26 cellular contexts compared by ENCODE assay signal in the genomic region with DNA sequence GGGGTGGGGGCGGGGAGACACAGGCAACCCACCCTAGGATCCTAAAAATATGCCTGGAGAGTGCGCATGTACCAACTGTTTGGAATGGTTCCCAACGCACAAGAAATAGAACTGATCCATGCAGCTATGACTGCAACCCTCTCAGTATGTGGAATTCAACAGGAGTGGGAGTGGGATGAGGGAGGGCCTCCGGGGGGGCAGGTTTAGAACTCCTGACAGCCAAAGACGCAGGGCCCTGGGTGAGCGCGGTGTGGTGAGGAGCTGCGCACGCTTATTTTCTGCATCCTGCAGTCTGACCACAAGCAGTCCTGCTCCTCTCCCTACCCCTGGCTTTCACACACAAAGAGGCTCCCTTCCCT. TPM values are rescaled to one million over a fixed set of nuclear protein-coding genes. Genes with fewer than 3 reads are reported as not detected.
DNase-seq lines count a peak whose midpoint lies in the region; ATAC-seq lines count a peak whose summit lies in the region.
"Had no signal": no experiment of that assay in that cellular context is flagged by ENCODE, and none has a peak within 500 bp of the region (broad histone marks: within the 10 kb centered on the region; RNA-seq: fewer than 3 reads in every experiment).

No MANE protein-coding gene starts in this region.

- peaks cover 6% of the 10 kb centered on the region for H3K9me3 Mint-ChIP-seq in activated naive CD4-positive, alpha-beta T cell treated with anti-CD3 and anti-CD28 coated beads for 36 hours
- no peaks in the 10 kb centered on the region for H3K9me3 Mint-ChIP-seq in activated naive CD4-positive, alpha-beta T cell treated with anti-CD3 and anti-CD28 coated beads, Interleukin-2, amount 10 ng/mL, durations not matched to agents 7 days and 5 days
- no peaks in the 10 kb centered on the region for H3K9me3 Mint-ChIP-seq in activated T-helper 2 cell treated with anti-CD3 and anti-CD28 coated beads, Interferon-gamma antibody, Interleukin-2, Interleukin-4, amounts not matched to agents 10 μg/mL and 5 μg/mL and 100 μg/mL, durations not matched to agents 14 hours and 24 hours and 36 hours
- no peaks in the 10 kb centered on the region for H3K9me3 Mint-ChIP-seq in memory B cell
- H3K9me3 Mint-ChIP-seq: activated T-helper 17 cell treated with anti-CD3 and anti-CD28 coated beads, Interleukin-2, amount 50 U/mL, for 72 hours; CD4-positive, alpha-beta T cell had no signal

- WGBS in aorta, 2 donors = 41 to 43% methylated on average over 9 of the region's 9 CpGs

- no peaks in the 10 kb centered on the region for H3K27me3 Mint-ChIP-seq in activated naive CD4-positive, alpha-beta T cell treated with anti-CD3 and anti-CD28 coated beads for 36 hours (ENCODE audit: low read depth)
- H3K27me3 Mint-ChIP-seq in activated naive CD4-positive, alpha-beta T cell treated with anti-CD3 and anti-CD28 coated beads, Interleukin-2, amount 10 ng/mL, durations not matched to agents 7 days and 5 days = peaks cover 4% of the 10 kb centered on the region
- H3K27me3 Mint-ChIP-seq in activated T-helper 2 cell treated with anti-CD3 and anti-CD28 coated beads, Interferon-gamma antibody, Interleukin-2, Interleukin-4, amounts not matched to agents 10 μg/mL and 5 μg/mL and 100 μg/mL, durations not matched to agents 14 hours and 24 hours and 36 hours (ENCODE audit: low read depth) = no peaks in the 10 kb centered on the region
- no peaks in the 10 kb centered on the region for H3K27me3 Mint-ChIP-seq in memory B cell
- H3K27me3 Mint-ChIP-seq: activated naive CD8-positive, alpha-beta T cell; activated T-helper 17 cell treated with anti-CD3 and anti-CD28 coated beads, Interleukin-2, amount 50 U/mL, for 72 hours; CD4-positive, alpha-beta T cell had no signal

- CTCF ChIA-PET in activated naive CD4-positive, alpha-beta T cell treated with anti-CD3 and anti-CD28 coated beads for 36 hours (lab: Charles Lee) = no interaction called here
- CTCF ChIA-PET in activated naive CD4-positive, alpha-beta T cell treated with anti-CD3 and anti-CD28 coated beads, Interleukin-2, amount 10 ng/mL, durations not matched to agents 7 days and 5 days (lab: Charles Lee) = interaction anchor here (1.1 kb wide), 1 partner anchor 26 kb away, joined by 3 read pairs; no protein-coding TSS in a partner anchor

- H3K27ac ChIP-seq in skeletal muscle tissue (ENCODE audit: low read depth, low read length) (peak overlapping the region; percentile 56), aorta (ENCODE audit: low read depth in 1 of 2, low read length in 2 of 2) (no peak overlapping the region)
- H3K27ac ChIP-seq: prostate gland, stomach, tibial artery had no signal

- DNase-seq in activated naive CD4-positive, alpha-beta T cell treated with anti-CD3 and anti-CD28 coated beads for 36 hours = no peak
- DNase-seq in activated naive CD4-positive, alpha-beta T cell treated with anti-CD3 and anti-CD28 coated beads, Interleukin-2, amount 10 ng/mL, durations not matched to agents 7 days and 5 days = no peak
- no peak for DNase-seq in activated T-helper 2 cell treated with anti-CD3 and anti-CD28 coated beads, Interferon-gamma antibody, Interleukin-2, Interleukin-4, amounts not matched to agents 10 μg/mL and 5 μg/mL and 100 μg/mL, durations not matched to agents 14 hours and 24 hours and 36 hours (ENCODE audit: low spot score)
- no peak for DNase-seq in memory B cell (ENCODE audit: low spot score in 2 of 2)
- no peak for DNase-seq in effector CD8-positive, alpha-beta T cell (lab: John Stamatoyannopoulos, UW)
- DNase-seq in aorta = no peak
- DNase-seq: 8988T; activated CD4-positive, CD25-positive, alpha-beta regulatory T cell; CD4-positive, alpha-beta T cell; DMS 273 treated with DMSO at 0.1 percent for 48 hours; EL; kidney; NCI-H1092 treated with DMSO at 0.1 percent for 48 hours; NCI-H187 treated with DMSO at 0.1 percent for 48 hours; NCI-H526; stimulated activated CD8-positive, alpha-beta memory T cell treated with anti-CD3 and anti-CD28 coated beads, Interleukin-4, amount 100 ng/mL, for 48 hours; stomach had no signal

- H3K9me3 ChIP-seq in skeletal muscle tissue (ENCODE audit: control insufficient read depth in 3 of 3, low read length in 3 of 3) (no peaks in the 10 kb centered on the region), aorta (ENCODE audit: control insufficient read depth, low read length) (peaks cover 3% of the 10 kb centered on the region)
- H3K9me3 ChIP-seq: prostate gland had no signal

- intact Hi-C loops in activated naive CD4-positive, alpha-beta T cell treated with anti-CD3 and anti-CD28 coated beads for 36 hours (cut with micrococcal nuclease) = loop anchor here (2.0 kb wide), 1 partner anchor 26 kb away; the partner anchor contains the start of gene HASPIN
- intact Hi-C loops in activated T-helper 2 cell treated with anti-CD3 and anti-CD28 coated beads, Interferon-gamma antibody, Interleukin-2, Interleukin-4, amounts not matched to agents 10 μg/mL and 5 μg/mL and 100 μg/mL, durations not matched to agents 14 hours and 24 hours and 36 hours (cut with micrococcal nuclease) = no loop called here
- intact Hi-C loops in aorta (cut with DNase I) = no loop called here

- H3K4me1 Mint-ChIP-seq in activated naive CD4-positive, alpha-beta T cell treated with anti-CD3 and anti-CD28 coated beads for 36 hours (ENCODE audit: low read depth) = peaks cover 20% of the 10 kb centered on the region
- H3K4me1 Mint-ChIP-seq in activated naive CD4-positive, alpha-beta T cell treated with anti-CD3 and anti-CD28 coated beads, Interleukin-2, amount 10 ng/mL, durations not matched to agents 7 days and 5 days = peaks cover 33% of the 10 kb centered on the region
- peaks cover 18% of the 10 kb centered on the region for H3K4me1 Mint-ChIP-seq in activated T-helper 2 cell treated with anti-CD3 and anti-CD28 coated beads, Interferon-gamma antibody, Interleukin-2, Interleukin-4, amounts not matched to agents 10 μg/mL and 5 μg/mL and 100 μg/mL, durations not matched to agents 14 hours and 24 hours and 36 hours (ENCODE audit: low read depth)
- H3K4me1 Mint-ChIP-seq in memory B cell = peaks cover 17% of the 10 kb centered on the region

- H3K4me3 ChIP-seq in skeletal muscle tissue (ENCODE audit: low read length in 3 of 3) (peak overlapping the region in 1 of 3 donors; percentile 20), aorta (ENCODE audit: low read length in 2 of 2) (no peak overlapping the region)
- H3K4me3 ChIP-seq: lung, prostate gland had no signal

- H3K27me3 ChIP-seq in skeletal muscle tissue (ENCODE audit: control insufficient read depth in 3 of 3, insufficient read depth in 3 of 3, low read length in 3 of 3) = peaks cover 0 to 9% (median 5%) of the 10 kb centered on the region in 3 donors
- no peaks in the 10 kb centered on the region for H3K27me3 ChIP-seq in aorta (ENCODE audit: control insufficient read depth in 1 of 2, insufficient read depth in 2 of 2, low read length in 1 of 2)

- H3K36me3 Mint-ChIP-seq in activated naive CD4-positive, alpha-beta T cell treated with anti-CD3 and anti-CD28 coated beads for 36 hours (ENCODE audit: low read depth) = peaks cover 1% of the 10 kb centered on the region
- peaks cover 7% of the 10 kb centered on the region for H3K36me3 Mint-ChIP-seq in activated naive CD4-positive, alpha-beta T cell treated with anti-CD3 and anti-CD28 coated beads, Interleukin-2, amount 10 ng/mL, durations not matched to agents 7 days and 5 days
- peaks cover 32% of the 10 kb centered on the region for H3K36me3 Mint-ChIP-seq in activated T-helper 2 cell treated with anti-CD3 and anti-CD28 coated beads, Interferon-gamma antibody, Interleukin-2, Interleukin-4, amounts not matched to agents 10 μg/mL and 5 μg/mL and 100 μg/mL, durations not matched to agents 14 hours and 24 hours and 36 hours (ENCODE audit: low read depth)
- peaks cover 14% of the 10 kb centered on the region for H3K36me3 Mint-ChIP-seq in memory B cell
- H3K36me3 Mint-ChIP-seq: activated naive CD8-positive, alpha-beta T cell had no signal

- H3K9ac ChIP-seq in skeletal muscle tissue (ENCODE audit: low read depth in 1 of 3, low read length in 3 of 3) = peak overlapping the region in 2 of 3 donors; percentile 3 to 14

- H3K4me3 Mint-ChIP-seq in activated naive CD4-positive, alpha-beta T cell treated with anti-CD3 and anti-CD28 coated beads for 36 hours = peak overlapping the region; percentile 4
- H3K4me3 Mint-ChIP-seq in activated naive CD4-positive, alpha-beta T cell treated with anti-CD3 and anti-CD28 coated beads, Interleukin-2, amount 10 ng/mL, durations not matched to agents 7 days and 5 days = no peak overlapping the region
- peak overlapping the region; percentile 13 for H3K4me3 Mint-ChIP-seq in activated T-helper 2 cell treated with anti-CD3 and anti-CD28 coated beads, Interferon-gamma antibody, Interleukin-2, Interleukin-4, amounts not matched to agents 10 μg/mL and 5 μg/mL and 100 μg/mL, durations not matched to agents 14 hours and 24 hours and 36 hours (ENCODE audit: low read depth)
- peak overlapping the region; percentile 32 for H3K4me3 Mint-ChIP-seq in memory B cell

- ATAC-seq in memory B cell (ENCODE audit: low read depth) = no peak
- ATAC-seq in aorta (ENCODE audit: low FRiP score) = no peak
- ATAC-seq in HG03135 (IDR thresholded peaks at IDR 0.05; ENCODE audit: unreplicated experiment) = no peak
- ATAC-seq: activated T-helper 17 cell treated with anti-CD3 and anti-CD28 coated beads, Interleukin-2, amount 50 U/mL, for 72 hours; GM23338; Panc1 had no signal

- H3K27ac Mint-ChIP-seq in activated naive CD4-positive, alpha-beta T cell treated with anti-CD3 and anti-CD28 coated beads for 36 hours = no peak overlapping the region
- no peak overlapping the region for H3K27ac Mint-ChIP-seq in activated naive CD4-positive, alpha-beta T cell treated with anti-CD3 and anti-CD28 coated beads, Interleukin-2, amount 10 ng/mL, durations not matched to agents 7 days and 5 days
- H3K27ac Mint-ChIP-seq in activated T-helper 2 cell treated with anti-CD3 and anti-CD28 coated beads, Interferon-gamma antibody, Interleukin-2, Interleukin-4, amounts not matched to agents 10 μg/mL and 5 μg/mL and 100 μg/mL, durations not matched to agents 14 hours and 24 hours and 36 hours = no peak overlapping the region
- H3K27ac Mint-ChIP-seq in memory B cell = no peak overlapping the region
- H3K27ac Mint-ChIP-seq: activated naive CD8-positive, alpha-beta T cell; activated T-helper 17 cell treated with anti-CD3 and anti-CD28 coated beads, Interleukin-2, amount 50 U/mL, for 72 hours; GM23338 had no signal

- H3K4me1 ChIP-seq in skeletal muscle tissue (ENCODE audit: control insufficient read depth in 3 of 3, insufficient read depth in 3 of 3, low read length in 3 of 3) = peaks cover 5 to 26% (median 14%) of the 10 kb centered on the region in 3 donors
- no peaks in the 10 kb centered on the region for H3K4me1 ChIP-seq in aorta (ENCODE audit: control insufficient read depth in 1 of 2, insufficient read depth in 2 of 2, low read length in 2 of 2)
- H3K4me1 ChIP-seq: prostate gland had no signal

- peaks cover 0 to 4% (median 3%) of the 10 kb centered on the region in 3 donors for H3K36me3 ChIP-seq in skeletal muscle tissue (ENCODE audit: control insufficient read depth in 3 of 3, insufficient read depth in 3 of 3, low read length in 3 of 3)
- no peaks in the 10 kb centered on the region for H3K36me3 ChIP-seq in aorta (ENCODE audit: control insufficient read depth in 1 of 2, insufficient read depth in 2 of 2, low read length in 1 of 2)
- H3K36me3 ChIP-seq: prostate gland, stomach, tibial artery had no signal

RNA-seq across cellular contexts. Expression of gene P2RX5, which starts 1.2 kb away (rescaled TPM):
- total RNA-seq in activated naive CD4-positive, alpha-beta T cell treated with anti-CD3 and anti-CD28 coated beads for 36 hours = 10 to 100 TPM; 45.2 to 47.4 TPM
- 111 and 118 TPM in 2 replicates for total RNA-seq in activated T-helper 2 cell treated with anti-CD3 and anti-CD28 coated beads, Interferon-gamma antibody, Interleukin-2, Interleukin-4, amounts not matched to agents 10 μg/mL and 5 μg/mL and 100 μg/mL, durations not matched to agents 14 hours and 24 hours and 36 hours
- total RNA-seq in skeletal muscle tissue = 13.0 TPM
- 1 to 10 TPM; 1.0 to 1.3 TPM for total RNA-seq in aorta
- 1 to 10 TPM in 1 of 2 donors, under 1 TPM in 1; 0.61 to 4.9 TPM for polyA plus RNA-seq in aorta

RNA-seq across cellular contexts. Expression of gene HASPIN, which starts 26.6 kb away (rescaled TPM):
- total RNA-seq in activated naive CD4-positive, alpha-beta T cell treated with anti-CD3 and anti-CD28 coated beads for 36 hours = 10 to 100 TPM; 20.5 to 21.8 TPM
- total RNA-seq in activated T-helper 2 cell treated with anti-CD3 and anti-CD28 coated beads, Interferon-gamma antibody, Interleukin-2, Interleukin-4, amounts not matched to agents 10 μg/mL and 5 μg/mL and 100 μg/mL, durations not matched to agents 14 hours and 24 hours and 36 hours = 23.0 and 23.4 TPM in 2 replicates
- 2.6 TPM for total RNA-seq in skeletal muscle tissue
- total RNA-seq in aorta = under 1 TPM; 0.13 to 0.27 TPM
- polyA plus RNA-seq in aorta = not detected

RNA-seq across cellular contexts. Expression of gene EMC6, which starts 28.5 kb away (rescaled TPM):
- 10 to 100 TPM; 41.8 to 44.0 TPM for total RNA-seq in activated naive CD4-positive, alpha-beta T cell treated with anti-CD3 and anti-CD28 coated beads for 36 hours
- total RNA-seq in activated T-helper 2 cell treated with anti-CD3 and anti-CD28 coated beads, Interferon-gamma antibody, Interleukin-2, Interleukin-4, amounts not matched to agents 10 μg/mL and 5 μg/mL and 100 μg/mL, durations not matched to agents 14 hours and 24 hours and 36 hours = 61.7 and 64.9 TPM in 2 replicates
- 14.6 TPM for total RNA-seq in skeletal muscle tissue
- 10 to 100 TPM; 19.2 to 25.7 TPM for total RNA-seq in aorta
- polyA plus RNA-seq in aorta = 10 to 100 TPM; 33.1 to 48.5 TPM

RNA-seq across cellular contexts. Expression of gene TAX1BP3, which starts 28.8 kb away (rescaled TPM):
- total RNA-seq in activated naive CD4-positive, alpha-beta T cell treated with anti-CD3 and anti-CD28 coated beads for 36 hours = 10 to 100 TPM; 17.7 to 19.3 TPM
- total RNA-seq in activated T-helper 2 cell treated with anti-CD3 and anti-CD28 coated beads, Interferon-gamma antibody, Interleukin-2, Interleukin-4, amounts not matched to agents 10 μg/mL and 5 μg/mL and 100 μg/mL, durations not matched to agents 14 hours and 24 hours and 36 hours = 39.0 and 40.9 TPM in 2 replicates
- total RNA-seq in skeletal muscle tissue = 31.3 TPM
- total RNA-seq in aorta = 100 to 1,000 TPM; 101 to 108 TPM
- polyA plus RNA-seq in aorta = 100 to 1,000 TPM in 1 of 2 donors, 10 to 100 TPM in 1; 93.2 to 155 TPM
